11 cellular contexts compared by ENCODE assay signal in the genomic region with DNA sequence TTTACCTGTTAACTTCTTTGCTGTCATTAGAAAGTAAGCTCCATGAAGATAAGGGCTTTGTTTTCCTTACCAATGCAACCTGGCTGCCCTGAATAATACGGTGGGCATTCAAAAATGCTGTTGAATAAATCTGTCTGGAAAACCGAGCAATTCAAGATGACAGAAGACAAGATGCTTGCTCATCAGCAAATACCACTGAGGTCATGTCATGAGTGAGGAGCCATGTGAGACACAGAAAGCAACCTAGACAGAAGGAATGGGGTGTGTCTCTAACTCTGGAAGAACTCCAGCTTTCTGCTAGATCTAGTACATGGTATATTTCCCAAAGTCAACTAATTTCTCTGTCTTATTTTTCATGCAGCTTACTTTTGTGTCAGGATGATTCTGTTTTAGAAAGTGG.
A peak's percentile ranks its signal among the peaks of the same experiment; 100 is the strongest.
DNase-seq lines count a peak whose midpoint lies in the region; ATAC-seq and TF ChIP-seq lines count a peak whose summit lies in the region.
"Had no signal": no experiment of that assay in that cellular context is flagged by ENCODE, and none has a peak within 500 bp of the region (broad histone marks: within the 10 kb centered on the region; RNA-seq: fewer than 3 reads in every experiment).

No MANE protein-coding gene starts in this region.

- H3K9me2 ChIP-seq in GM23338 (ENCODE audit: insufficient read depth) (no peaks in the 10 kb centered on the region), SK-N-SH (no peaks in the 10 kb centered on the region)

- peaks cover 2% of the 10 kb centered on the region for H3K4me1 ChIP-seq in GM23338 (ENCODE audit: insufficient read depth)
- peaks cover 0 to 10% of the 10 kb centered on the region in 2 experiments; a peak in 2 of 4 replicates for H3K4me1 ChIP-seq in SK-N-SH (ENCODE audit: control insufficient read depth in 1 of 2, insufficient read depth in 2 of 2, low read depth in 1 of 2, low read length in 1 of 2)
- peaks cover 16% of the 10 kb centered on the region for H3K4me1 ChIP-seq in skeletal muscle satellite cell (ENCODE audit: control insufficient read depth, insufficient read depth, low read length)

- CTCF ChIA-PET in SK-N-SH (lab: Yijun Ruan, JAX) = interaction anchor here (0.5 to 2.6 kb wide), 8 partner anchors 8 to 124 kb away, joined by 3 to 12 read pairs (median 4); no protein-coding TSS in a partner anchor
- CTCF ChIA-PET in activated CD4-positive, alpha-beta T cell treated with anti-CD3 and anti-CD28 coated beads for 36 hours (lab: Charles Lee) = interaction anchor here (0.6 to 1.7 kb wide), 8 partner anchors 12 to 777 kb away, joined by 3 to 6 read pairs (median 4); no protein-coding TSS in a partner anchor

- H2AFZ ChIP-seq in GM23338 = no peak overlapping the region
- H2AFZ ChIP-seq in SK-N-SH (ENCODE audit: low read depth) = no peak overlapping the region

- no peak for TF ChIP-seq CTCF in GM23338 (conservative IDR thresholded peaks at IDR 0.05; ENCODE audit: low read depth in 2 of 2)
- no peak for TF ChIP-seq CTCF in SK-N-SH (IDR thresholded peaks at IDR 0.05)
- TF ChIP-seq CTCF in foreskin fibroblast (IDR thresholded peaks at IDR 0.05; ENCODE audit: low read depth, low read length) = no peak

- H3K79me2 ChIP-seq in GM23338 (replicated peaks; ENCODE audit: insufficient read depth) (peaks cover 70% of the 10 kb centered on the region), SK-N-SH (ENCODE audit: insufficient read depth) (peaks cover 81% of the 10 kb centered on the region)

- H3K4me2 ChIP-seq in GM23338 (no peak overlapping the region), SK-N-SH (0 out of 2 replicates have a peak overlapping the region, but pooled peaks have one; percentile 7), skeletal muscle satellite cell (ENCODE audit: low read length) (peak overlapping the region; percentile 58)

- ATAC-seq in GM23338 (no peak), GM18867 (IDR thresholded peaks at IDR 0.05; ENCODE audit: unreplicated experiment) (no peak)
- no peak for ATAC-seq in activated CD4-positive, alpha-beta T cell treated with anti-CD3 and anti-CD28 coated beads for 36 hours

- POLR2A ChIA-PET in SK-N-SH (lab: Yijun Ruan, JAX) = no interaction called here
- POLR2A ChIA-PET in activated CD4-positive, alpha-beta T cell treated with anti-CD3 and anti-CD28 coated beads for 36 hours (lab: Charles Lee) = no interaction called here

- intact Hi-C loops in activated CD4-positive, alpha-beta T cell treated with anti-CD3 and anti-CD28 coated beads, Interleukin-2, amount 10 ng/mL, durations not matched to agents 24 days and 14 days (cut with micrococcal nuclease) = no loop called here
- intact Hi-C loops in activated CD4-positive, alpha-beta T cell treated with anti-CD3 and anti-CD28 coated beads for 36 hours (cut with DNase I, micrococcal nuclease) = no loop called here

- H3K27me3 ChIP-seq in GM23338 (ENCODE audit: insufficient read depth) (no peaks in the 10 kb centered on the region), SK-N-SH (ENCODE audit: insufficient read depth) (no peaks in the 10 kb centered on the region), skeletal muscle satellite cell (ENCODE audit: control insufficient read depth, insufficient read depth, low read length) (no peaks in the 10 kb centered on the region)

- H3K27me3 Mint-ChIP-seq in GM23338 (ENCODE audit: insufficient read depth, low read depth, poor library complexity) = peaks cover 5% of the 10 kb centered on the region
- H3K27me3 Mint-ChIP-seq in activated CD4-positive, alpha-beta T cell treated with anti-CD3 and anti-CD28 coated beads, Interleukin-2, amount 10 ng/mL, durations not matched to agents 24 days and 14 days = no peaks in the 10 kb centered on the region
- H3K27me3 Mint-ChIP-seq in activated CD4-positive, alpha-beta T cell treated with anti-CD3 and anti-CD28 coated beads for 36 hours = no peaks in the 10 kb centered on the region
- H3K27me3 Mint-ChIP-seq: dendritic cell treated with granulocyte-macrophage colony-stimulating factor and Interleukin-4, amounts not matched to agents 40 ng/mL and 50 ng/mL, for 4 days had no signal

- no peak overlapping the region for H3K4me3 ChIP-seq in GM23338
- no peak overlapping the region for H3K4me3 ChIP-seq in SK-N-SH (ENCODE audit: low read depth in 2 of 2, low read length in 1 of 2)
- no peak overlapping the region for H3K4me3 ChIP-seq in foreskin fibroblast (ENCODE audit: low read depth in 1 of 2, low read length in 2 of 2)
- H3K4me3 ChIP-seq in skeletal muscle satellite cell (ENCODE audit: low read length) = no peak overlapping the region

- WGBS in SK-N-SH (ENCODE audit: low lambda C conversion rate) = 29% methylated on average over 2 of the region's 2 CpGs

- TF ChIP-seq EP300 in SK-N-SH (IDR thresholded peaks at IDR 0.05; ENCODE audit: borderline replicate concordance in 1 of 2, low read depth in 1 of 2, low read length in 1 of 2) = peak in 1 of 2 experiments; percentile 55; a peak in 1 of 4 replicates

- H3K36me3 ChIP-seq in GM23338 (ENCODE audit: insufficient read depth) (peaks cover 38% of the 10 kb centered on the region), SK-N-SH (replicated peaks in 1 of 2; ENCODE audit: control insufficient read depth in 1 of 2, insufficient read depth in 2 of 2, low read length in 1 of 2) (peaks cover 37 to 59% of the 10 kb centered on the region in 2 experiments), skeletal muscle satellite cell (ENCODE audit: insufficient read depth, low read length) (peaks cover 28% of the 10 kb centered on the region)

- H4K20me1 ChIP-seq in GM23338 (replicated peaks; ENCODE audit: insufficient read depth) (peaks cover 20% of the 10 kb centered on the region; the same call in 1 of the 2 replicates), SK-N-SH (ENCODE audit: insufficient read depth) (peaks cover 60% of the 10 kb centered on the region)

- H3K9ac ChIP-seq in SK-N-SH (no peak overlapping the region), skeletal muscle satellite cell (ENCODE audit: low read depth, low read length) (peak overlapping the region; percentile 25)

- no peak for DNase-seq in GM23338 (ENCODE audit: low spot score)
- DNase-seq in SK-N-SH = no peak
- peak; percentile 58 to 80 for DNase-seq in foreskin fibroblast
- no peak for DNase-seq in activated CD4-positive, alpha-beta T cell treated with anti-CD3 and anti-CD28 coated beads, Interleukin-2, amount 10 ng/mL, durations not matched to agents 24 days and 14 days
- no peak for DNase-seq in activated CD4-positive, alpha-beta T cell treated with anti-CD3 and anti-CD28 coated beads for 36 hours
- DNase-seq: KBM-7, NCI-H526 treated with DMSO at 0.1 percent for 48 hours had no signal

- H3K36me3 Mint-ChIP-seq in GM23338 (ENCODE audit: low read depth) = peaks cover 62% of the 10 kb centered on the region
- H3K36me3 Mint-ChIP-seq in activated CD4-positive, alpha-beta T cell treated with anti-CD3 and anti-CD28 coated beads, Interleukin-2, amount 10 ng/mL, durations not matched to agents 24 days and 14 days (ENCODE audit: low read depth) = peaks cover 48% of the 10 kb centered on the region
- peaks cover 28% of the 10 kb centered on the region for H3K36me3 Mint-ChIP-seq in activated CD4-positive, alpha-beta T cell treated with anti-CD3 and anti-CD28 coated beads for 36 hours (ENCODE audit: low read depth)

- H3K27ac ChIP-seq in GM23338 (ENCODE audit: low read depth) (peak overlapping the region; percentile 52; the same call in 1 of the 2 replicates), SK-N-SH (ENCODE audit: low read depth in 2 of 2, low read length in 1 of 2) (peak overlapping the region; percentile 35 to 66; a peak in 3 of 4 replicates)

- H3K4me1 Mint-ChIP-seq in GM23338 = peaks cover 16% of the 10 kb centered on the region; the same call in 2 of the 3 replicates
- peaks cover 11% of the 10 kb centered on the region for H3K4me1 Mint-ChIP-seq in activated CD4-positive, alpha-beta T cell treated with anti-CD3 and anti-CD28 coated beads, Interleukin-2, amount 10 ng/mL, durations not matched to agents 24 days and 14 days
- peaks cover 26% of the 10 kb centered on the region for H3K4me1 Mint-ChIP-seq in activated CD4-positive, alpha-beta T cell treated with anti-CD3 and anti-CD28 coated beads for 36 hours

- TF ChIP-seq RAD21 in SK-N-SH (IDR thresholded peaks at IDR 0.05; ENCODE audit: low read length) = no peak

- no peaks in the 10 kb centered on the region for H3K9me3 ChIP-seq in SK-N-SH
- no peaks in the 10 kb centered on the region for H3K9me3 ChIP-seq in skeletal muscle satellite cell (replicated peaks; ENCODE audit: low read length)

- no peak overlapping the region for H3K4me3 Mint-ChIP-seq in GM23338
- H3K4me3 Mint-ChIP-seq in activated CD4-positive, alpha-beta T cell treated with anti-CD3 and anti-CD28 coated beads, Interleukin-2, amount 10 ng/mL, durations not matched to agents 24 days and 14 days = no peak overlapping the region
- no peak overlapping the region for H3K4me3 Mint-ChIP-seq in activated CD4-positive, alpha-beta T cell treated with anti-CD3 and anti-CD28 coated beads for 36 hours
- H3K4me3 Mint-ChIP-seq: dendritic cell treated with granulocyte-macrophage colony-stimulating factor and Interleukin-4, amounts not matched to agents 40 ng/mL and 50 ng/mL, for 4 days; T-helper 1 cell treated with Interleukin-12 subunit alpha and Interleukin-12 subunit beta and Interleukin-4 antibody, amounts not matched to agents 30 μg/mL and 1 μg/mL, for 36 hours had no signal

- H3K9me3 Mint-ChIP-seq in GM23338 = no peaks in the 10 kb centered on the region
- H3K9me3 Mint-ChIP-seq in activated CD4-positive, alpha-beta T cell treated with anti-CD3 and anti-CD28 coated beads, Interleukin-2, amount 10 ng/mL, durations not matched to agents 24 days and 14 days = no peaks in the 10 kb centered on the region
- no peaks in the 10 kb centered on the region for H3K9me3 Mint-ChIP-seq in activated CD4-positive, alpha-beta T cell treated with anti-CD3 and anti-CD28 coated beads for 36 hours (ENCODE audit: low read depth)
- H3K9me3 Mint-ChIP-seq: dendritic cell treated with granulocyte-macrophage colony-stimulating factor and Interleukin-4, amounts not matched to agents 40 ng/mL and 50 ng/mL, for 4 days; T-helper 1 cell treated with Interleukin-12 subunit alpha and Interleukin-12 subunit beta and Interleukin-4 antibody, amounts not matched to agents 30 μg/mL and 1 μg/mL, for 36 hours had no signal

- H3F3A ChIP-seq in GM23338 (replicated peaks; ENCODE audit: low read depth) = no peaks in the 10 kb centered on the region
- H3F3A ChIP-seq in SK-N-SH (replicated peaks; ENCODE audit: insufficient read depth) = peaks cover 43% of the 10 kb centered on the region

- no peak overlapping the region for H3K27ac Mint-ChIP-seq in GM23338
- no peak overlapping the region for H3K27ac Mint-ChIP-seq in activated CD4-positive, alpha-beta T cell treated with anti-CD3 and anti-CD28 coated beads, Interleukin-2, amount 10 ng/mL, durations not matched to agents 24 days and 14 days
- H3K27ac Mint-ChIP-seq in activated CD4-positive, alpha-beta T cell treated with anti-CD3 and anti-CD28 coated beads for 36 hours = no peak overlapping the region
- H3K27ac Mint-ChIP-seq: dendritic cell treated with granulocyte-macrophage colony-stimulating factor and Interleukin-4, amounts not matched to agents 40 ng/mL and 50 ng/mL, for 4 days; T-helper 1 cell treated with Interleukin-12 subunit alpha and Interleukin-12 subunit beta and Interleukin-4 antibody, amounts not matched to agents 30 μg/mL and 1 μg/mL, for 36 hours had no signal

Comparison
In these comparisons a context has a peak if more than half of its experiments do, and no peak if none do; other contexts are left out.
1. DNase-seq: peak in foreskin fibroblast (2 of 2); none in GM23338 (single experiment), SK-N-SH (single experiment), activated CD4-positive, alpha-beta T cell treated with anti-CD3 and anti-CD28 coated beads, Interleukin-2, amount 10 ng/mL, durations not matched to agents 24 days and 14 days (single experiment) and activated CD4-positive, alpha-beta T cell treated with anti-CD3 and anti-CD28 coated beads for 36 hours (single experiment).